18 cellular contexts compared by ENCODE assay signal in the genomic region with DNA sequence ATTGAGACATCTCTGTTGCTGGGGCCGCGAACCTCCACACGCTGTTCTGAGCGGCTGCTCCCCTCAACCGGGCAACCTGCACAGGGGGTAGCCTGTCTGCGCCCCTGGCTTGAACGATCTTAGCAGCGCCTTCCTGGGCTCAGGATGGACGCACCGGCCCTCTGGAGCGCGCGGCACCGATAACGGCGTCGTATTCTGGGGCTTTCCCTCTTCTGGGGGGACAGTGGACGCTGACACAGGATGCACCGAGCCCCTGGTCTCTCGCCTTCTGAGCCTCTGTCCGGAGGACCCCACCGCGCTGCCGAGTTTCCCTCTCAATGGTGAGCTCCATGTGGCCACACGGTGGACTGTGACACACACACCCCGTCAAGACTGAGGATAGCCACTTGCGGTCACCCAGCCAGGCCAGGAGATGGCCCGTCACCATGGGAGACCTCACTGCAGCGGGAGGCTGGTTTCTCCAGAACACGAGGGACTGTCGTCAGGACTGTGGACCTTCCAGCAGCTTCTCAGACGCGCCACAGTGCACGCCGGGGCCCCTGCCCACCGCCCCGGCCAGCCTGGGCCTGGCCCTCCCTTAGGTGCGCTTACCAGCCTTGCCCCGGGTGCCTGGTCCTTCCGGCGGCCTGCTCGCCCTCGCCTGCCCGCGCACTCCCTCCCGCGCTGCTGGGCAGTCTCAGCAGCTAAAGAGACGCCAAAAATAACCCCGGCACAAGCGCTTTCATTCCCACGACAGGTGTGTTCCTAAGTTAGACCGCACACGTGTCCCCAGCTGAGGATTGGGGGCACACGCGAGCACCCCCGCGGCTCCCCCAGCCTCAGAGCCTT. TPM values are rescaled to one million over a fixed set of nuclear protein-coding genes. Genes with fewer than 3 reads are reported as not detected.
DNase-seq lines count a peak whose midpoint lies in the region; ATAC-seq, FAIRE-seq and TF ChIP-seq lines count a peak whose summit lies in the region.
"Had no signal": no experiment of that assay in that cellular context is flagged by ENCODE, and none has a peak within 500 bp of the region (broad histone marks: within the 10 kb centered on the region; RNA-seq: fewer than 3 reads in every experiment).

No MANE protein-coding gene starts in this region.

- H3K36me3 ChIP-seq in HepG2 (replicated peaks in 1 of 2; ENCODE audit: control insufficient read depth in 1 of 2, insufficient read depth in 2 of 2, low read length in 2 of 2) (no peaks in the 10 kb centered on the region), right lobe of liver (no peaks in the 10 kb centered on the region), mesenchymal stem cell (ENCODE audit: control insufficient read depth in 1 of 2, insufficient read depth in 2 of 2, low read depth in 1 of 2, low read length in 2 of 2) (no peaks in the 10 kb centered on the region), gastrocnemius medialis (peaks cover 0 to 7% of the 10 kb centered on the region in 2 donors)
- H3K36me3 ChIP-seq: BE2C had no signal

- no peak overlapping the region for H4K8ac ChIP-seq in mesenchymal stem cell (ENCODE audit: low read length)

- peaks cover 5% of the 10 kb centered on the region for H3K4me1 ChIP-seq in HepG2 (ENCODE audit: insufficient read depth, low read length)
- no peaks in the 10 kb centered on the region for H3K4me1 ChIP-seq in right lobe of liver
- no peaks in the 10 kb centered on the region for H3K4me1 ChIP-seq in mesenchymal stem cell (ENCODE audit: control insufficient read depth, insufficient read depth, low read depth, low read length)
- H3K4me1 ChIP-seq in gastrocnemius medialis, result peaks cover 45 to 57% of the 10 kb centered on the region in 2 donors
- H3K4me1 ChIP-seq: BE2C, Caco-2 had no signal

- no peak for FAIRE-seq in HepG2 (lab: Jason Lieb, UNC)
- no peak for FAIRE-seq in H54 (lab: Jason Lieb, UNC)
- FAIRE-seq: A204.1, GM19239 had no signal

- TF ChIP-seq EP300 in HepG2 (IDR thresholded peaks at IDR 0.05; ENCODE audit: low read depth in 2 of 2, low read length in 2 of 2) (no peak), HepG2 (CRISPR knock-in tag; IDR thresholded peaks at IDR 0.05; ENCODE audit: borderline replicate concordance) (no peak)

- H3K9me3 ChIP-seq in HepG2 (ENCODE audit: low read length) (no peaks in the 10 kb centered on the region), right lobe of liver (no peaks in the 10 kb centered on the region), mesenchymal stem cell (ENCODE audit: control insufficient read depth, low read length) (no peaks in the 10 kb centered on the region), gastrocnemius medialis (no peaks in the 10 kb centered on the region)
- H3K9me3 ChIP-seq: BE2C, Caco-2 had no signal

- H3K14ac ChIP-seq in mesenchymal stem cell (ENCODE audit: low read length in 2 of 2), result no peak overlapping the region

- no peak for TF ChIP-seq RAD21 in HepG2 (CRISPR knock-in tag; IDR thresholded peaks at IDR 0.05)

- no peak overlapping the region for H3K4me2 ChIP-seq in HepG2 (ENCODE audit: low read depth, low read length)
- no peak overlapping the region for H3K4me2 ChIP-seq in mesenchymal stem cell (ENCODE audit: low read length, poor library complexity, severe bottlenecking)

- no peaks in the 10 kb centered on the region for H3K79me1 ChIP-seq in mesenchymal stem cell (replicated peaks; ENCODE audit: low read length, poor library complexity, severe bottlenecking)

- in situ Hi-C loops in HepG2 (cut with HindIII; ENCODE audit: extremely low pct_ligation_motif_present, low pct_unique_long_range_greater_than_20kb), result no loop called here
- in situ Hi-C loops in gastrocnemius medialis (cut with MboI; ENCODE audit: low sequenced_read_pairs in 4 of 4), result no loop called here

- H3K18ac ChIP-seq in mesenchymal stem cell (ENCODE audit: low read depth in 1 of 2, low read length in 2 of 2), result no peak overlapping the region

- no peak overlapping the region for H3K4ac ChIP-seq in mesenchymal stem cell (ENCODE audit: low read depth in 1 of 2, low read length in 2 of 2)

- CTCF ChIA-PET in HepG2 (lab: Yijun Ruan, JAX; ENCODE audit: low intra/inter-chr PET ratio, low total read pairs), result no interaction called here

- no peak overlapping the region for H2BK5ac ChIP-seq in mesenchymal stem cell (ENCODE audit: low read depth, low read length, poor library complexity, severe bottlenecking)

- TF ChIP-seq POLR2A in HepG2 (IDR thresholded peaks at IDR 0.05; ENCODE audit: insufficient read depth in 1 of 2, low read depth in 2 of 2, low read length in 2 of 2) (no peak), right lobe of liver (IDR thresholded peaks at IDR 0.05) (no peak), gastrocnemius medialis (IDR thresholded peaks at IDR 0.05) (peak; percentile 61 to 82), H54 (IDR thresholded peaks at IDR 0.05; ENCODE audit: low read depth, low read length) (no peak)

- BruUV-seq in HepG2 (replicated peaks; lab: Mats Ljungman, UMichigan), result no TSS peak

- H2BK120ac ChIP-seq in mesenchymal stem cell (ENCODE audit: low read depth, low read length), result no peak overlapping the region

- H2BK15ac ChIP-seq in mesenchymal stem cell (ENCODE audit: low read depth, poor library complexity, severe bottlenecking), result peak overlapping the region; percentile 5

- H3K23ac ChIP-seq in mesenchymal stem cell (ENCODE audit: low read length in 2 of 2), result no peak overlapping the region

- no peak overlapping the region for H2AK5ac ChIP-seq in mesenchymal stem cell (ENCODE audit: low read length, severe bottlenecking)

- POLR2A ChIA-PET in HepG2 (lab: Yijun Ruan, JAX), result no interaction called here

- peak overlapping the region; percentile 41 for H4K91ac ChIP-seq in mesenchymal stem cell (ENCODE audit: low read length)

- DNase-seq in HepG2 (ENCODE audit: low spot score) (no peak), right lobe of liver (no peak), mesenchymal stem cell (no peak), gastrocnemius medialis (peak; percentile 50 to 68), H54 (ENCODE audit: insufficient read length, low spot score) (no peak), T1000 (lab: John Stamatoyannopoulos, UW) (no peak)
- DNase-seq in central memory CD4-positive, alpha-beta T cell, result no peak
- DNase-seq: BE2C; Caco-2; CD8-positive, alpha-beta memory T cell; DND-41; GF-D8 had no signal

- H3K79me2 ChIP-seq in HepG2 (ENCODE audit: insufficient read depth, low read length), result no peaks in the 10 kb centered on the region

- H3K27ac ChIP-seq in HepG2 (ENCODE audit: extremely low read length, insufficient read depth, low read length) (no peak overlapping the region), right lobe of liver (no peak overlapping the region), mesenchymal stem cell (ENCODE audit: low read length, poor library complexity, severe bottlenecking) (no peak overlapping the region), gastrocnemius medialis (peak overlapping the region; percentile 80 to 94 (median 87))

- H3K27me3 ChIP-seq in HepG2 (ENCODE audit: control insufficient read depth in 1 of 2, insufficient read depth in 2 of 2, low read length in 2 of 2), result peaks cover 62 to 96% of the 10 kb centered on the region in 2 experiments
- no peaks in the 10 kb centered on the region for H3K27me3 ChIP-seq in right lobe of liver
- peaks cover 17 to 29% of the 10 kb centered on the region in 2 experiments for H3K27me3 ChIP-seq in mesenchymal stem cell (ENCODE audit: control insufficient read depth in 1 of 2, insufficient read depth in 1 of 2, low read length in 2 of 2)
- no peaks in the 10 kb centered on the region for H3K27me3 ChIP-seq in gastrocnemius medialis

- intact Hi-C loops in HepG2 (cut with micrococcal nuclease; ENCODE audit: unreplicated experiment) (no loop called here), right lobe of liver (cut with DNase I) (no loop called here), gastrocnemius medialis (cut with DNase I; ENCODE audit: low total_unique reads) (loop anchor here (5.0 kb wide), 1 partner anchor 84 kb away; the partner anchor contains the start of gene APRT)

- H3K9ac ChIP-seq in HepG2 (ENCODE audit: insufficient read depth, low read depth, low read length) (no peak overlapping the region), mesenchymal stem cell (ENCODE audit: low read length) (no peak overlapping the region)

- H2BK12ac ChIP-seq in mesenchymal stem cell (ENCODE audit: low read length in 2 of 2), result no peak overlapping the region

- WGBS in HepG2 (ENCODE audit: low lambda C conversion rate), result 23% methylated on average over 24 of the region's 57 CpGs
- 79% methylated on average over 6 of the region's 57 CpGs for WGBS in right lobe of liver (ENCODE audit: insufficient coverage, low coverage, low lambda C conversion rate, missing lambda C conversion rate)
- 87% methylated on average over 57 of the region's 57 CpGs for WGBS in mesenchymal stem cell

- TF ChIP-seq CTCF in HepG2 (CRISPR knock-in tag; IDR thresholded peaks at IDR 0.05) (no peak), right lobe of liver (IDR thresholded peaks at IDR 0.05) (no peak), gastrocnemius medialis (IDR thresholded peaks at IDR 0.05 in 4 of 5, conservative IDR thresholded peaks at IDR 0.05 in 1 of 5) (peak in 1 of 5 experiments; percentile 12)

- H2AFZ ChIP-seq in HepG2 (ENCODE audit: low read length) (no peak overlapping the region), mesenchymal stem cell (ENCODE audit: low read depth, low read length) (no peak overlapping the region)

- H3K4me3 ChIP-seq in HepG2 (replicated peaks in 1 of 3; ENCODE audit: insufficient read depth in 1 of 3, low read depth in 2 of 3, low read length in 3 of 3) (no peak overlapping the region), right lobe of liver (no peak overlapping the region), mesenchymal stem cell (ENCODE audit: insufficient read depth in 1 of 2, low read depth in 1 of 2, low read length in 2 of 2) (no peak overlapping the region), gastrocnemius medialis (peak overlapping the region; percentile 1 to 32 (median 18))

- peaks cover 4% of the 10 kb centered on the region; the same call in 1 of the 2 replicates for H4K20me1 ChIP-seq in HepG2 (ENCODE audit: insufficient read depth, low read length)

- ATAC-seq in HepG2 (peak; percentile 12), right lobe of liver (no peak), gastrocnemius medialis (peak; percentile 78 to 88), HG03175 (IDR thresholded peaks at IDR 0.05; ENCODE audit: unreplicated experiment) (no peak)
- ATAC-seq: HCT116 had no signal

RNA-seq across cellular contexts. Expression of gene PABPN1L, which starts 30.0 kb away (rescaled TPM):
- total RNA-seq in HepG2 (2016; rRNA removed; fragmentation: Illumina TruSeq; extraction: Trizol), result not detected in 2 replicates
- total RNA-seq in HepG2 (2016; cell fraction: cytosol; rRNA removed; fragmentation: Illumina TruSeq; extraction: Trizol; ENCODE audit: low read depth), result not detected in 2 replicates
- not detected in 2 replicates for total RNA-seq in HepG2 (2016; cell fraction: insoluble cytoplasmic fraction; rRNA removed; fragmentation: Illumina TruSeq; extraction: Trizol)
- total RNA-seq in HepG2 (2016; cell fraction: membrane; rRNA removed; fragmentation: Illumina TruSeq; extraction: Trizol), result not detected in 2 replicates
- total RNA-seq in HepG2 (2016; cell fraction: nucleus; rRNA removed; fragmentation: Illumina TruSeq; extraction: Trizol), result not detected in 2 replicates
- not detected in 2 replicates for polyA plus RNA-seq in HepG2 (2011; rRNA removed)
- not detected in 2 replicates for polyA plus RNA-seq in HepG2 (2011; cell fraction: cytosol; rRNA removed)
- polyA plus RNA-seq in HepG2 (2011; cell fraction: nucleus; rRNA removed), result not detected in 2 replicates
- polyA plus RNA-seq in HepG2 (2012), result not detected in 2 replicates
- not detected in 2 replicates for polyA plus RNA-seq in HepG2 (2016; cell fraction: cytosol; fragmentation: Illumina TruSeq; extraction: Trizol; ENCODE audit: low read depth)
- polyA plus RNA-seq in HepG2 (2016; cell fraction: insoluble cytoplasmic fraction; fragmentation: Illumina TruSeq; extraction: Trizol; ENCODE audit: low read depth), result not detected in 2 replicates
- polyA plus RNA-seq in HepG2 (2016; cell fraction: membrane; fragmentation: Illumina TruSeq; extraction: Trizol; ENCODE audit: low read depth), result not detected in 2 replicates
- polyA plus RNA-seq in HepG2 (2016; cell fraction: nucleus; fragmentation: Illumina TruSeq; extraction: Trizol; ENCODE audit: insufficient read depth, low read depth), result not detected in 2 replicates
- polyA minus RNA-seq in HepG2 (2011; rRNA and poly(A)+ RNA removed; ENCODE audit: low replicate concordance), result not detected in 2 replicates
- not detected in 2 replicates for polyA minus RNA-seq in HepG2 (2011; cell fraction: cytosol; rRNA and poly(A)+ RNA removed)
- not detected in 2 replicates for polyA minus RNA-seq in HepG2 (2011; cell fraction: nucleus; rRNA and poly(A)+ RNA removed)
- under 1 TPM in 1 of 6 experiments, not detected in 5; 0.37 TPM for total RNA-seq in right lobe of liver
- polyA plus RNA-seq in mesenchymal stem cell (2013, experiment 1 of 2), result not detected
- not detected for polyA plus RNA-seq in mesenchymal stem cell (2013, experiment 2 of 2)
- not detected for total RNA-seq in gastrocnemius medialis
- total RNA-seq: Caco-2; CD8-positive, alpha-beta memory T cell; H4; HT1080 had no signal
- polyA plus RNA-seq: CD8-positive, alpha-beta memory T cell had no signal

RNA-seq across cellular contexts. Expression of gene TRAPPC2L, which starts 39.5 kb away (rescaled TPM):
- 107 and 158 TPM in 2 replicates for total RNA-seq in HepG2 (2016; rRNA removed; fragmentation: Illumina TruSeq; extraction: Trizol)
- 39.7 and 49.5 TPM in 2 replicates for total RNA-seq in HepG2 (2016; cell fraction: cytosol; rRNA removed; fragmentation: Illumina TruSeq; extraction: Trizol; ENCODE audit: low read depth)
- 117 and 161 TPM in 2 replicates for total RNA-seq in HepG2 (2016; cell fraction: insoluble cytoplasmic fraction; rRNA removed; fragmentation: Illumina TruSeq; extraction: Trizol)
- 55.4 and 64.8 TPM in 2 replicates for total RNA-seq in HepG2 (2016; cell fraction: membrane; rRNA removed; fragmentation: Illumina TruSeq; extraction: Trizol)
- 54.9 and 68.3 TPM in 2 replicates for total RNA-seq in HepG2 (2016; cell fraction: nucleus; rRNA removed; fragmentation: Illumina TruSeq; extraction: Trizol)
- 94.9 and 96.3 TPM in 2 replicates for polyA plus RNA-seq in HepG2 (2011; rRNA removed)
- polyA plus RNA-seq in HepG2 (2011; cell fraction: cytosol; rRNA removed), result 49.7 and 65.0 TPM in 2 replicates
- 60.0 and 63.3 TPM in 2 replicates for polyA plus RNA-seq in HepG2 (2011; cell fraction: nucleus; rRNA removed)
- polyA plus RNA-seq in HepG2 (2012), result 72.5 and 94.4 TPM in 2 replicates
- polyA plus RNA-seq in HepG2 (2016; cell fraction: cytosol; fragmentation: Illumina TruSeq; extraction: Trizol; ENCODE audit: low read depth), result 51.9 and 69.2 TPM in 2 replicates
- 217 and 222 TPM in 2 replicates for polyA plus RNA-seq in HepG2 (2016; cell fraction: insoluble cytoplasmic fraction; fragmentation: Illumina TruSeq; extraction: Trizol; ENCODE audit: low read depth)
- 75.4 and 76.3 TPM in 2 replicates for polyA plus RNA-seq in HepG2 (2016; cell fraction: membrane; fragmentation: Illumina TruSeq; extraction: Trizol; ENCODE audit: low read depth)
- polyA plus RNA-seq in HepG2 (2016; cell fraction: nucleus; fragmentation: Illumina TruSeq; extraction: Trizol; ENCODE audit: insufficient read depth, low read depth), result 124 and 134 TPM in 2 replicates
- polyA minus RNA-seq in HepG2 (2011; rRNA and poly(A)+ RNA removed; ENCODE audit: low replicate concordance), result 63.0 and 105 TPM in 2 replicates
- polyA minus RNA-seq in HepG2 (2011; cell fraction: cytosol; rRNA and poly(A)+ RNA removed), result 10.9 and 13.1 TPM in 2 replicates
- 45.4 and 54.3 TPM in 2 replicates for polyA minus RNA-seq in HepG2 (2011; cell fraction: nucleus; rRNA and poly(A)+ RNA removed)
- 10 to 100 TPM; 15.1 to 25.5 (median 20.1) TPM for total RNA-seq in right lobe of liver
- polyA plus RNA-seq in mesenchymal stem cell (2013, experiment 1 of 2), result 111 TPM
- 108 TPM for polyA plus RNA-seq in mesenchymal stem cell (2013, experiment 2 of 2)
- total RNA-seq in gastrocnemius medialis, result 10 to 100 TPM; 17.8 to 27.9 (median 20.5) TPM

RNA-seq across cellular contexts. Expression of gene GALNS, which starts 39.7 kb away (rescaled TPM):
- 2.8 and 9.2 TPM in 2 replicates for total RNA-seq in HepG2 (2016; rRNA removed; fragmentation: Illumina TruSeq; extraction: Trizol)
- 3.6 and 3.7 TPM in 2 replicates for total RNA-seq in HepG2 (2016; cell fraction: cytosol; rRNA removed; fragmentation: Illumina TruSeq; extraction: Trizol; ENCODE audit: low read depth)
- total RNA-seq in HepG2 (2016; cell fraction: insoluble cytoplasmic fraction; rRNA removed; fragmentation: Illumina TruSeq; extraction: Trizol), result 2.6 and 11.0 TPM in 2 replicates
- 4.2 and 5.1 TPM in 2 replicates for total RNA-seq in HepG2 (2016; cell fraction: membrane; rRNA removed; fragmentation: Illumina TruSeq; extraction: Trizol)
- total RNA-seq in HepG2 (2016; cell fraction: nucleus; rRNA removed; fragmentation: Illumina TruSeq; extraction: Trizol), result 12.2 and 14.1 TPM in 2 replicates
- 9.5 and 9.8 TPM in 2 replicates for polyA plus RNA-seq in HepG2 (2011; rRNA removed)
- polyA plus RNA-seq in HepG2 (2011; cell fraction: cytosol; rRNA removed), result 7.1 and 10.3 TPM in 2 replicates
- polyA plus RNA-seq in HepG2 (2011; cell fraction: nucleus; rRNA removed), result 30.6 and 39.2 TPM in 2 replicates
- 8.2 and 13.0 TPM in 2 replicates for polyA plus RNA-seq in HepG2 (2012)
- 2.4 and 2.8 TPM in 2 replicates for polyA plus RNA-seq in HepG2 (2016; cell fraction: cytosol; fragmentation: Illumina TruSeq; extraction: Trizol; ENCODE audit: low read depth)
- 4.4 and 4.7 TPM in 2 replicates for polyA plus RNA-seq in HepG2 (2016; cell fraction: insoluble cytoplasmic fraction; fragmentation: Illumina TruSeq; extraction: Trizol; ENCODE audit: low read depth)
- polyA plus RNA-seq in HepG2 (2016; cell fraction: membrane; fragmentation: Illumina TruSeq; extraction: Trizol; ENCODE audit: low read depth), result 4.1 and 4.7 TPM in 2 replicates
- 27.3 and 29.9 TPM in 2 replicates for polyA plus RNA-seq in HepG2 (2016; cell fraction: nucleus; fragmentation: Illumina TruSeq; extraction: Trizol; ENCODE audit: insufficient read depth, low read depth)
- polyA minus RNA-seq in HepG2 (2011; rRNA and poly(A)+ RNA removed; ENCODE audit: low replicate concordance), result 11.5 and 13.9 TPM in 2 replicates
- polyA minus RNA-seq in HepG2 (2011; cell fraction: cytosol; rRNA and poly(A)+ RNA removed), result 5.2 and 6.1 TPM in 2 replicates
- polyA minus RNA-seq in HepG2 (2011; cell fraction: nucleus; rRNA and poly(A)+ RNA removed), result 13.4 and 18.0 TPM in 2 replicates
- 10 to 100 TPM in 5 of 6 experiments, 1 to 10 TPM in 1; 9.2 to 20.6 (median 16.5) TPM for total RNA-seq in right lobe of liver
- 34.8 TPM for polyA plus RNA-seq in mesenchymal stem cell (2013, experiment 1 of 2)
- 32.9 TPM for polyA plus RNA-seq in mesenchymal stem cell (2013, experiment 2 of 2)
- total RNA-seq in gastrocnemius medialis, result 10 to 100 TPM in 2 of 4 donors, 1 to 10 TPM in 2; 8.8 to 14.7 (median 10.0) TPM

Comparison
In these comparisons a context has a peak if more than half of its experiments do, and no peak if none do; other contexts are left out.
1. ATAC-seq: peak in HepG2 (single experiment) and gastrocnemius medialis (2 of 2); none in right lobe of liver (0 of 4) and HG03175 (single experiment).
2. DNase-seq: peak in gastrocnemius medialis (2 of 2); none in HepG2 (single experiment), right lobe of liver (0 of 3), mesenchymal stem cell (single experiment), central memory CD4-positive, alpha-beta T cell (single experiment), H54 (single experiment) and T1000 (single experiment).
3. H3K27ac ChIP-seq: peak in gastrocnemius medialis (4 of 4); none in HepG2 (single experiment), right lobe of liver (0 of 3) and mesenchymal stem cell (single experiment).
4. H3K4me3 ChIP-seq: peak in gastrocnemius medialis (4 of 4); none in HepG2 (0 of 3), right lobe of liver (0 of 3) and mesenchymal stem cell (0 of 2).
5. POLR2A ChIP-seq: peak in gastrocnemius medialis (2 of 2); none in HepG2 (0 of 2), right lobe of liver (single experiment) and H54 (single experiment).